ENCODE assay signal across 8 cellular contexts in the genomic region with DNA sequence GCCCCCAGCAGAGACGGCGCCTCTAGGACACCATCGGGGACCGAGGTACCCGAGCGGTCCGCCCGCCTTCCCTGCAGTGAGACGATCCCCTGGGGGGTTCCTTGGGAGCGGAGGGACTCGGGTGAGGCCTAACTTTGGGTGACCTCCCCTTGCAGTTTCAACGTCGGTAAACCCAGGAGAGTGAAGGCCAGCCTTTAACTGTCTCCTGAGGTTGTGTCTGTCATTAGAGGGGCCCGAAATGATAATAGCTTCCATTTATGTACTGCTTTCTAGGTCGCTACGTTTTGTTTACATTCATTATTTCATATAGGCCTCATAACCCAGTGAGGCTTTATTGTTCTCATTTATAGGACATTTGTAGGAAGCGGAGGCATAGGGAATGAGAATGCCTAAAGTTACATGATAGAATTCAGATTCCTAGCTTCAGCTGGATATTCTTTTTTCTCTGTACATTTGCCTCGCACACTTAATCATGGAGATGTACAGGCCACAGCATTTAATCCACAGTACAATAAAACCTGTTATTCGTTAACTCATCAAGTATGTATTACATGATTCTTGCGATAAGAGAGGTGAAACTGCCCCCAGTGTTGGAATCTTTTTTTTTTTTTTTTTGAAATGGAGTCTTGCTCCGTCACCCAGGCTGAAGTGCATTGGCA. TPM values are rescaled to one million over a fixed set of nuclear protein-coding genes. Genes with fewer than 3 reads are reported as not detected.
DNase-seq lines count a peak whose midpoint lies in the region; ATAC-seq and TF ChIP-seq lines count a peak whose summit lies in the region.

No MANE protein-coding gene starts in this region.

- H3K4me3 ChIP-seq in OCI-LY3 (ENCODE audit: low read length) (peak overlapping the region; percentile 99), ectodermal cell (ENCODE audit: insufficient read depth, low read depth, low read length) (peak overlapping the region; percentile 98), mucosa of stomach (ENCODE audit: low read length) (peak overlapping the region; percentile 77)

- ATAC-seq in left lobe of liver = no peak

- peak overlapping the region; percentile 81 for H2AFZ ChIP-seq in OCI-LY3 (ENCODE audit: low read depth, low read length)

- H3K27me3 ChIP-seq in OCI-LY3 (ENCODE audit: low read depth, low read length) = no peaks in the 10 kb centered on the region
- no peaks in the 10 kb centered on the region for H3K27me3 ChIP-seq in ectodermal cell (ENCODE audit: control insufficient read depth, insufficient read depth, low read length, poor library complexity, severe bottlenecking)
- H3K27me3 ChIP-seq in mucosa of stomach (ENCODE audit: control insufficient read depth, insufficient read depth, low read length) = no peaks in the 10 kb centered on the region

- peaks cover 18% of the 10 kb centered on the region for H3K4me1 ChIP-seq in OCI-LY3 (ENCODE audit: low read length)
- peaks cover 4% of the 10 kb centered on the region for H3K4me1 ChIP-seq in ectodermal cell (ENCODE audit: control insufficient read depth, insufficient read depth, low read length)
- peaks cover 11% of the 10 kb centered on the region for H3K4me1 ChIP-seq in mucosa of stomach (ENCODE audit: control insufficient read depth, insufficient read depth, low read length)

- no peak for TF ChIP-seq CTCF in OCI-LY3 (IDR thresholded peaks at IDR 0.05; ENCODE audit: low read depth, low read length)

- H3K27ac ChIP-seq in OCI-LY3 (ENCODE audit: low read length) = peak overlapping the region; percentile 81
- H3K27ac ChIP-seq in ectodermal cell (ENCODE audit: insufficient read depth, low read depth, low read length, poor library complexity, severe bottlenecking) = no peak overlapping the region

- 20 to 25% methylated on average over 19 to 21 of the region's 21 CpGs for WGBS in ectodermal cell, 2 experiments

- no peaks in the 10 kb centered on the region for H4K20me1 ChIP-seq in OCI-LY3 (ENCODE audit: insufficient read depth, low read length)

- peaks cover 11% of the 10 kb centered on the region for H3K36me3 ChIP-seq in OCI-LY3 (replicated peaks; ENCODE audit: low read depth, low read length)
- H3K36me3 ChIP-seq in ectodermal cell (ENCODE audit: control insufficient read depth, insufficient read depth, low read length) = peaks cover 37% of the 10 kb centered on the region
- peaks cover 10% of the 10 kb centered on the region for H3K36me3 ChIP-seq in mucosa of stomach (ENCODE audit: control insufficient read depth, insufficient read depth, low read length)

- peak in 2 of 3 donors; percentile 63 to 70 for DNase-seq in stimulated activated CD4-positive, alpha-beta T cell treated with anti-CD3 and anti-CD28 coated beads, TNF-alpha, amount 100 ng/mL, for 48 hours (ENCODE audit: low read depth in 3 of 3)
- DNase-seq in stimulated activated CD4-positive, alpha-beta T cell treated with anti-CD3 and anti-CD28 coated beads, Interleukin-12 subunit alpha, Interleukin-12 subunit beta, amount 100 ng/mL, for 4 hours = no peak
- DNase-seq in NCI-H1417 treated with DMSO at 0.1 percent for 48 hours (lab: John Stamatoyannopoulos, UW) = no peak
- no peak for DNase-seq in left lobe of liver (ENCODE audit: low spot score)
- no peak for DNase-seq in stimulated activated naive CD4-positive, alpha-beta T cell (lab: John Stamatoyannopoulos, UW)

- H3K4me2 ChIP-seq in OCI-LY3 (ENCODE audit: low read length) = peak overlapping the region; percentile 94

- no peaks in the 10 kb centered on the region for H3K9me3 ChIP-seq in OCI-LY3 (ENCODE audit: insufficient read depth, low read length)
- no peaks in the 10 kb centered on the region for H3K9me3 ChIP-seq in ectodermal cell (ENCODE audit: control insufficient read depth, low read length)
- H3K9me3 ChIP-seq in mucosa of stomach (ENCODE audit: control insufficient read depth, low read length) = no peaks in the 10 kb centered on the region

- peaks cover 15% of the 10 kb centered on the region for H3K79me2 ChIP-seq in OCI-LY3 (ENCODE audit: low read length)

- peak overlapping the region; percentile 92 for H3K9ac ChIP-seq in OCI-LY3 (ENCODE audit: low read length)
- H3K9ac ChIP-seq in mucosa of stomach (ENCODE audit: low read length) = peak overlapping the region; percentile 93

RNA-seq across cellular contexts. Expression of a gene that starts 1.0 kb away (rescaled TPM):
- polyA plus RNA-seq in ectodermal cell (2013, experiment 1 of 4) = 17.3 TPM
- 17.0 TPM for polyA plus RNA-seq in ectodermal cell (2013, experiment 2 of 4)
- 13.2 TPM for polyA plus RNA-seq in ectodermal cell (2013, experiment 3 of 4)
- polyA plus RNA-seq in ectodermal cell (2013, experiment 4 of 4) = 15.6 TPM
- 13.8 TPM for total RNA-seq in left lobe of liver

RNA-seq across cellular contexts. Expression of a gene that starts 21.3 kb away (rescaled TPM):
- 83.3 TPM for polyA plus RNA-seq in ectodermal cell (2013, experiment 1 of 4)
- polyA plus RNA-seq in ectodermal cell (2013, experiment 2 of 4) = 77.4 TPM
- polyA plus RNA-seq in ectodermal cell (2013, experiment 3 of 4) = 63.2 TPM
- polyA plus RNA-seq in ectodermal cell (2013, experiment 4 of 4) = 72.8 TPM
- total RNA-seq in left lobe of liver = 5.1 TPM

RNA-seq across cellular contexts. Expression of a gene that starts 24.9 kb away (rescaled TPM):
- 36.3 TPM for polyA plus RNA-seq in ectodermal cell (2013, experiment 1 of 4)
- polyA plus RNA-seq in ectodermal cell (2013, experiment 2 of 4) = 34.9 TPM
- polyA plus RNA-seq in ectodermal cell (2013, experiment 3 of 4) = 29.0 TPM
- polyA plus RNA-seq in ectodermal cell (2013, experiment 4 of 4) = 29.8 TPM
- total RNA-seq in left lobe of liver = 15.2 TPM

RNA-seq across cellular contexts. Expression of a gene that starts 30.3 kb away (rescaled TPM):
- 50.3 TPM for polyA plus RNA-seq in ectodermal cell (2013, experiment 1 of 4)
- 59.6 TPM for polyA plus RNA-seq in ectodermal cell (2013, experiment 2 of 4)
- polyA plus RNA-seq in ectodermal cell (2013, experiment 3 of 4) = 45.0 TPM
- polyA plus RNA-seq in ectodermal cell (2013, experiment 4 of 4) = 55.2 TPM
- 53.3 TPM for total RNA-seq in left lobe of liver

RNA-seq across cellular contexts. Expression of a gene that starts 30.9 kb away (rescaled TPM):
- 68.8 TPM for polyA plus RNA-seq in ectodermal cell (2013, experiment 1 of 4)
- 79.1 TPM for polyA plus RNA-seq in ectodermal cell (2013, experiment 2 of 4)
- 35.4 TPM for polyA plus RNA-seq in ectodermal cell (2013, experiment 3 of 4)
- 48.7 TPM for polyA plus RNA-seq in ectodermal cell (2013, experiment 4 of 4)
- total RNA-seq in left lobe of liver = 49.8 TPM

Comparison
In these comparisons a context has a peak if more than half of its experiments do, and no peak if none do; other contexts are left out.
1. DNase-seq: peak in stimulated activated CD4-positive, alpha-beta T cell treated with anti-CD3 and anti-CD28 coated beads, TNF-alpha, amount 100 ng/mL, for 48 hours (2 of 3); none in stimulated activated CD4-positive, alpha-beta T cell treated with anti-CD3 and anti-CD28 coated beads, Interleukin-12 subunit alpha, Interleukin-12 subunit beta, amount 100 ng/mL, for 4 hours (single experiment), NCI-H1417 treated with DMSO at 0.1 percent for 48 hours (single experiment), left lobe of liver (single experiment) and stimulated activated naive CD4-positive, alpha-beta T cell (0 of 6).
2. Peak in every context shown above with its lines, with median percentiles within 50 percentile points of each other: H3K4me3 ChIP-seq.